Comparison of ENCODE assay signal across 2 cellular contexts in the genomic region with DNA sequence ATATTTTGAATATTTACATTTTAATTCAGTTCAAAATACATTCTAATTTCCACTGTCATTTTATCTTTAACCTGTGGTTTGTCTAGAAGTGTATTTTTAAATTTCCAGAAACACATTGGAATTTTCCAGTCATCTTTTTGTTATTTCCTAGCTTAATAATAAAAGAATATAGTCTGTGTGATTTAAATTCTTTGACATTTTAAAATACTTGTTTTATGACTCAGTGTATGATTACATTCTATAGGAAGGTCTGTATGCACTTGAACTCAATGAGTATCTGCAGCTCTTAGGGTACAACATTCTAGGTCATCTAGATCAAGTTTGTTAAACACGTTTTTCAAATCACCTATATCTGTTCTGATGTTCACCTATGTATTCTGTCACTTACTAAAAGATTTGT.
TF ChIP-seq lines count a peak whose summit lies in the region.

No MANE protein-coding gene starts in this region.

TF ChIP-seq in IMR-90, 13 proteins besides CTCF, POLR2A, EP300 and RAD21:
- no peak for TF ChIP-seq MXI1 (IDR thresholded peaks at IDR 0.05; ENCODE audit: borderline replicate concordance, low read depth, low read length)

TF ChIP-seq in endothelial cell of umbilical vein, 7 proteins besides CTCF, POLR2A, EP300 and RAD21:
- no peak for TF ChIP-seq POLR2AphosphoS5 (IDR thresholded peaks at IDR 0.05; ENCODE audit: insufficient read depth, low read depth, low read length)
- TF ChIP-seq MYC (IDR thresholded peaks at IDR 0.05; ENCODE audit: low read depth, low read length) = no peak
- TF ChIP-seq, protein P1, sequence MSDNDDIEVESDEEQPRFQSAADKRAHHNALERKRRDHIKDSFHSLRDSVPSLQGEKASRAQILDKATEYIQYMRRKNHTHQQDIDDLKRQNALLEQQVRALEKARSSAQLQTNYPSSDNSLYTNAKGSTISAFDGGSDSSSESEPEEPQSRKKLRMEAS (IDR thresholded peaks at IDR 0.05; ENCODE audit: insufficient read depth, insufficient read length) = no peak
- TF ChIP-seq FOS (IDR thresholded peaks at IDR 0.05; ENCODE audit: borderline replicate concordance, insufficient read depth, low read length) = no peak
- no peak for TF ChIP-seq GATA2 (IDR thresholded peaks at IDR 0.05; ENCODE audit: insufficient read depth, insufficient read length, low read depth, low read length)
- no peak for TF ChIP-seq EZH2 (IDR thresholded peaks at IDR 0.05; ENCODE audit: borderline replicate concordance, low read depth, low read length, severe bottlenecking)
- no peak for TF ChIP-seq JUN (IDR thresholded peaks at IDR 0.05; ENCODE audit: borderline replicate concordance, insufficient read depth, insufficient read length, low read depth)
